Comparison of ENCODE assay signal across 20 cellular contexts in genomic region chr5:128105203-128105602, GRCh38.
"Had no signal": no experiment of that assay in that cellular context is flagged by ENCODE, and none has a peak within 500 bp of the region (broad histone marks: within the 10 kb centered on the region; RNA-seq: fewer than 3 reads in every experiment).

No MANE protein-coding gene starts in this region.

- H3K4me1 Mint-ChIP-seq: nephron progenitor cell had no signal

- H3K4me3 ChIP-seq: coronary artery, sigmoid colon, skin epidermis, suprapubic skin, thyroid gland, upper lobe of right lung, vagina had no signal

- H3K27me3 ChIP-seq: foreskin keratinocyte, sigmoid colon, suprapubic skin, thyroid gland, upper lobe of right lung, vagina had no signal

- H3K4me1 ChIP-seq: foreskin keratinocyte, suprapubic skin, thyroid gland, upper lobe of right lung, vagina had no signal

- H3K9me3 Mint-ChIP-seq: endodermal cell; immature natural killer cell; stimulated activated effector memory CD8-positive, alpha-beta T cell treated with anti-CD3 and anti-CD28 coated beads, Interleukin-12 subunit alpha, Interleukin-12 subunit beta, amount 100 ng/mL, for 72 hours had no signal

- ATAC-seq: foreskin keratinocyte; naive thymus-derived CD4-positive, alpha-beta T cell; stimulated activated effector memory CD8-positive, alpha-beta T cell treated with anti-CD3 and anti-CD28 coated beads, Interleukin-12 subunit alpha, Interleukin-12 subunit beta, amount 100 ng/mL, for 72 hours; stimulated activated naive CD8-positive, alpha-beta T cell treated with anti-CD3 and anti-CD28 coated beads, Interleukin-15, Interleukin-2, amounts not matched to agents 100 U/mL and 50 U/mL, for 24 hours; upper lobe of right lung had no signal

- DNase-seq: effector CD4-positive, alpha-beta T cell; endodermal cell; erythroblast; foreskin keratinocyte; immature natural killer cell; mammary epithelial cell; midbrain; naive thymus-derived CD4-positive, alpha-beta T cell; nephron progenitor cell; sigmoid colon; stimulated activated CD4-positive, alpha-beta T cell treated with anti-CD3 and anti-CD28 coated beads, Interleukin-2, amount 100 ng/mL, for 48 hours; stimulated activated CD8-positive, alpha-beta memory T cell treated with anti-CD3 and anti-CD28 coated beads, Interleukin-4, amount 100 ng/mL, for 48 hours; stimulated activated naive CD8-positive, alpha-beta T cell treated with anti-CD3 and anti-CD28 coated beads, Interleukin-15, Interleukin-2, amounts not matched to agents 100 U/mL and 50 U/mL, for 24 hours; thyroid gland; upper lobe of right lung had no signal

- H3K36me3 ChIP-seq: sigmoid colon, suprapubic skin, thyroid gland, upper lobe of right lung, vagina had no signal

- H3K4me3 Mint-ChIP-seq: endodermal cell; immature natural killer cell; naive thymus-derived CD4-positive, alpha-beta T cell; nephron progenitor cell; stimulated activated effector memory CD8-positive, alpha-beta T cell treated with anti-CD3 and anti-CD28 coated beads, Interleukin-12 subunit alpha, Interleukin-12 subunit beta, amount 100 ng/mL, for 72 hours had no signal

- H3K27me3 Mint-ChIP-seq: naive thymus-derived CD4-positive, alpha-beta T cell had no signal

- H3K27ac Mint-ChIP-seq: endodermal cell; immature natural killer cell; naive thymus-derived CD4-positive, alpha-beta T cell; nephron progenitor cell; stimulated activated effector memory CD8-positive, alpha-beta T cell treated with anti-CD3 and anti-CD28 coated beads, Interleukin-12 subunit alpha, Interleukin-12 subunit beta, amount 100 ng/mL, for 72 hours had no signal

- H3K9me3 ChIP-seq: sigmoid colon, suprapubic skin, thyroid gland, upper lobe of right lung, vagina had no signal

- H3K27ac ChIP-seq: coronary artery, foreskin keratinocyte, sigmoid colon, suprapubic skin, thyroid gland, upper lobe of right lung, vagina had no signal
